16 cellular contexts compared by ENCODE assay signal in the genomic region with DNA sequence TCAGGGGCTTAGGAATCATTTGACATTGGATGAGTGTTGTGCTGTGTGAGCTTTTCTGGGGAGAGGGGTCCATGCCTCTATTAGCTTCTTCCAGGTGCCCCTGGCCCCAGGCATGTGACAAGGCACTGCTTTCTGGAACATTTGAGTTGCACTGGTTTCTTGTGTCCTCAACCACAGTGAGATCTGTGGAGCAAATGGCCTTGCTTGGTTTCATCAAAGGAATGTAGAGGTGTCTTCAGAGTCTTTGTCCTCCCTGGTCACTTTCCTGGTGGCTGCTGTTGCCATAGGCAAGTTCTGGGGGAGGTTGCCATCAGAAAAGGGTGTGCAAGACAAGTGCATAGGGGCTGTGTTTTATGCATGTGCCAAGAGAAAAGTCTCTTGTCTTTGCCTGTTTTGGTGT.
DNase-seq lines count a peak whose midpoint lies in the region; TF ChIP-seq lines count a peak whose summit lies in the region.
"Had no signal": no experiment of that assay in that cellular context is flagged by ENCODE, and none has a peak within 500 bp of the region (broad histone marks: within the 10 kb centered on the region; RNA-seq: fewer than 3 reads in every experiment).

No MANE protein-coding gene starts in this region.

- H3K27ac ChIP-seq in adrenal gland = peak overlapping the region in 3 of 5 donors; percentile 74 to 89 (median 84)
- H3K27ac ChIP-seq in suprapubic skin = no peak overlapping the region
- H3K27ac ChIP-seq in hepatocyte = no peak overlapping the region
- H3K27ac ChIP-seq: C4-2B had no signal

- no peak overlapping the region for H2AFZ ChIP-seq in hepatocyte

- intact Hi-C loops in adrenal gland (cut with DNase I) = no loop called here

- no peaks in the 10 kb centered on the region for H3K79me2 ChIP-seq in hepatocyte

- H3K27me3 ChIP-seq in adrenal gland = no peaks in the 10 kb centered on the region
- H3K27me3 ChIP-seq in suprapubic skin = no peaks in the 10 kb centered on the region
- H3K27me3 ChIP-seq in hepatocyte = no peaks in the 10 kb centered on the region
- H3K27me3 ChIP-seq: breast epithelium, SJSA1 had no signal

- no peak for TF ChIP-seq CTCF in adrenal gland (IDR thresholded peaks at IDR 0.05)
- no peak for TF ChIP-seq CTCF in suprapubic skin (IDR thresholded peaks at IDR 0.05)
- TF ChIP-seq CTCF in hepatocyte (IDR thresholded peaks at IDR 0.05; ENCODE audit: poor library complexity) = no peak

- H3K4me1 ChIP-seq in adrenal gland (replicated peaks in 1 of 2) = peaks cover 18 to 51% of the 10 kb centered on the region in 2 donors
- peaks cover 65% of the 10 kb centered on the region for H3K4me1 ChIP-seq in suprapubic skin
- peaks cover 35% of the 10 kb centered on the region for H3K4me1 ChIP-seq in hepatocyte (ENCODE audit: insufficient read depth)

- H4K20me1 ChIP-seq in hepatocyte (ENCODE audit: insufficient read depth, poor library complexity, severe bottlenecking) = no peaks in the 10 kb centered on the region

- peak; percentile 3 for DNase-seq in activated CD4-positive, alpha-beta T cell treated with anti-CD3 and anti-CD28 coated beads for 1 hour
- DNase-seq in activated CD4-positive, alpha-beta T cell treated with anti-CD3 and anti-CD28 coated beads, Interleukin-2, amount 50 U/mL, for 48 hours = no peak
- peak in 3 of 7 donors; percentile 7 to 33 (median 11) for DNase-seq in adrenal gland
- DNase-seq in kidney tubule cell (ENCODE audit: low spot score) = peak; percentile 23
- DNase-seq in suprapubic skin (ENCODE audit: low spot score in 2 of 2) = peak; percentile 10 to 11
- DNase-seq in occipital lobe (lab: John Stamatoyannopoulos, UW) = no peak
- DNase-seq in hepatocyte (ENCODE audit: low spot score) = no peak
- no peak for DNase-seq in stimulated activated CD4-positive, alpha-beta T cell treated with anti-CD3 and anti-CD28 coated beads, Interleukin-2, amount 100 ng/mL, for 48 hours
- DNase-seq: activated CD4-positive, alpha-beta T cell treated with anti-CD3 and anti-CD28 coated beads for 4 hours; activated naive CD4-positive, alpha-beta T cell treated with anti-CD3 and anti-CD28 coated beads, Interleukin-2, amount 50 U/mL, for 16 hours; NCI-H2081; NCI-H510A treated with DMSO at 0.1 percent for 48 hours had no signal

- H3K36me3 ChIP-seq in adrenal gland (replicated peaks in 1 of 2) (no peaks in the 10 kb centered on the region), suprapubic skin (no peaks in the 10 kb centered on the region), hepatocyte (replicated peaks; ENCODE audit: insufficient read depth, low read depth) (no peaks in the 10 kb centered on the region)
- H3K36me3 ChIP-seq: breast epithelium, SJSA1 had no signal

- no peaks in the 10 kb centered on the region for H3K9me2 ChIP-seq in hepatocyte (replicated peaks; ENCODE audit: insufficient read depth)

- TF ChIP-seq POLR2A in adrenal gland (IDR thresholded peaks at IDR 0.05) (no peak), suprapubic skin (IDR thresholded peaks at IDR 0.05) (no peak)

- H3K9me3 ChIP-seq in adrenal gland (replicated peaks in 1 of 3) (no peaks in the 10 kb centered on the region), suprapubic skin (no peaks in the 10 kb centered on the region), hepatocyte (ENCODE audit: low read depth) (no peaks in the 10 kb centered on the region)
- H3K9me3 ChIP-seq: breast epithelium, mucosa of descending colon, SJSA1 had no signal

- no peak overlapping the region for H3K4me2 ChIP-seq in hepatocyte

- TF ChIP-seq EP300 in suprapubic skin (IDR thresholded peaks at IDR 0.05) = no peak

- no peak overlapping the region for H3K4me3 ChIP-seq in adrenal gland
- H3K4me3 ChIP-seq in suprapubic skin = no peak overlapping the region
- H3K4me3 ChIP-seq in hepatocyte = no peak overlapping the region
- H3K4me3 ChIP-seq: breast epithelium, mucosa of descending colon, SJSA1 had no signal

Comparison
In these comparisons a context has a peak if more than half of its experiments do, and no peak if none do; other contexts are left out.
1. DNase-seq: peak in activated CD4-positive, alpha-beta T cell treated with anti-CD3 and anti-CD28 coated beads for 1 hour (single experiment), kidney tubule cell (single experiment) and suprapubic skin (2 of 2); none in activated CD4-positive, alpha-beta T cell treated with anti-CD3 and anti-CD28 coated beads, Interleukin-2, amount 50 U/mL, for 48 hours (0 of 2), occipital lobe (single experiment), hepatocyte (single experiment) and stimulated activated CD4-positive, alpha-beta T cell treated with anti-CD3 and anti-CD28 coated beads, Interleukin-2, amount 100 ng/mL, for 48 hours (0 of 2).
2. H3K27ac ChIP-seq: peak in adrenal gland (3 of 5); none in suprapubic skin (single experiment) and hepatocyte (single experiment).